Comparison of ENCODE assay signal across 15 cellular contexts in the genomic region with DNA sequence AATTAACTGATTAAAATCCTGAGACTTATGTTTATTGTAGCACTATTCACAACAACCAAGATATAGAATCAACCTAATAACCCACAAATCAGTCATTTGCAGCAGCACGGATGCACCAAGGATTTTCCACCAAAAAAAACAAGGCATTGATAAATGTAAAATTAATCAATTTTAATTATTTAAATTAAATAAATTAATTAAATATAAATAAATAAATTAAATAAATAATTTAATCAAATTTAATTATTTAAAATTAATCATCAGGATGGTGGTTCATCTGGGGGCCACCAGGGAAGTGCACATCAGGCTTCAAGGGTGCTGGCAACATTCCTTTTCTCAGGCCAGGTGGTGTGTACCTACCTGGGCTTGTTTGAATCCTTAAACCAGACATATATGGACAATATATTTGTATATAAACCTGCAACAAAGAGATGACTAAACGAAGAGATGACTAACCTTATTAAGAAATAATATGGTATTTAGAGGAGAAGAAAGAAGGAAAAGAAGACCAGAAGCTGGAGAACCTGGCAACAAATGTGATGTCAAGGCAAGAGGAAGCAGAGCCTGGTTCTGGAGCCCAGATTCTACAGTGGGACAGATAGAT.
"Had no signal": no experiment of that assay in that cellular context is flagged by ENCODE, and none has a peak within 500 bp of the region (broad histone marks: within the 10 kb centered on the region; RNA-seq: fewer than 3 reads in every experiment).

No MANE protein-coding gene starts in this region.

- H3K4me2 ChIP-seq: smooth muscle cell had no signal

- H3K9me3 ChIP-seq: lower lobe of right lung, neutrophil had no signal

- H3K27ac ChIP-seq: lower lobe of right lung, neutrophil had no signal

- H3K27ac Mint-ChIP-seq: activated CD8-positive, alpha-beta T cell treated with anti-CD3 and anti-CD28 coated beads for 36 hours; activated naive CD8-positive, alpha-beta T cell treated with anti-CD3 and anti-CD28 coated beads, Interleukin-2, amount 10 ng/mL, durations not matched to agents 7 days and 5 days; activated T-cell treated with anti-CD3 and anti-CD28 coated beads, Interleukin-2, amount 50 U/mL, for 72 hours had no signal

- H3K4me3 ChIP-seq: lower lobe of right lung, smooth muscle cell had no signal

- H3K4me3 Mint-ChIP-seq: activated CD8-positive, alpha-beta T cell treated with anti-CD3 and anti-CD28 coated beads for 36 hours; activated naive CD8-positive, alpha-beta T cell treated with anti-CD3 and anti-CD28 coated beads, Interleukin-2, amount 10 ng/mL, durations not matched to agents 7 days and 5 days; activated T-cell treated with anti-CD3 and anti-CD28 coated beads, Interleukin-2, amount 50 U/mL, for 72 hours had no signal

- H3K9me3 Mint-ChIP-seq: activated CD8-positive, alpha-beta T cell treated with anti-CD3 and anti-CD28 coated beads for 36 hours; activated naive CD8-positive, alpha-beta T cell treated with anti-CD3 and anti-CD28 coated beads, Interleukin-2, amount 10 ng/mL, durations not matched to agents 7 days and 5 days; activated T-cell treated with anti-CD3 and anti-CD28 coated beads, Interleukin-2, amount 50 U/mL, for 72 hours had no signal

- DNase-seq: activated CD4-positive, alpha-beta T cell treated with anti-CD3 and anti-CD28 coated beads for 4 hours; activated CD8-positive, alpha-beta memory T cell treated with anti-CD3 and anti-CD28 coated beads, Interleukin-2, amount 50 U/mL, for 4 hours; activated CD8-positive, alpha-beta T cell treated with anti-CD3 and anti-CD28 coated beads for 36 hours; activated naive CD8-positive, alpha-beta T cell treated with anti-CD3 and anti-CD28 coated beads, Interleukin-2, amount 10 ng/mL, durations not matched to agents 7 days and 5 days; activated T-cell treated with anti-CD3 and anti-CD28 coated beads, Interleukin-2, amount 50 U/mL, for 72 hours; effector CD4-positive, alpha-beta T cell; hypothalamus; lower lobe of right lung; midbrain; naive B cell; posterior cingulate gyrus; right cardiac atrium; T1000 had no signal

- H3K36me3 Mint-ChIP-seq: activated naive CD8-positive, alpha-beta T cell treated with anti-CD3 and anti-CD28 coated beads, Interleukin-2, amount 10 ng/mL, durations not matched to agents 7 days and 5 days; naive B cell had no signal

- H3K36me3 ChIP-seq: lower lobe of right lung, neutrophil had no signal

- H3K27me3 ChIP-seq: neutrophil had no signal

- ATAC-seq: activated CD8-positive, alpha-beta T cell treated with anti-CD3 and anti-CD28 coated beads for 36 hours; activated T-cell treated with anti-CD3 and anti-CD28 coated beads, Interleukin-2, amount 50 U/mL, for 72 hours had no signal

- H3K4me1 Mint-ChIP-seq: activated naive CD8-positive, alpha-beta T cell treated with anti-CD3 and anti-CD28 coated beads, Interleukin-2, amount 10 ng/mL, durations not matched to agents 7 days and 5 days had no signal
